ENCODE assay signal across 20 cellular contexts in genomic region chr2:15582645-15583340, GRCh38. TPM values are rescaled to one million over a fixed set of nuclear protein-coding genes. Genes with fewer than 3 reads are reported as not detected.
DNase-seq lines count a peak whose midpoint lies in the region; ATAC-seq and TF ChIP-seq lines count a peak whose summit lies in the region.
"Had no signal": no experiment of that assay in that cellular context is flagged by ENCODE, and none has a peak within 500 bp of the region (broad histone marks: within the 10 kb centered on the region; RNA-seq: fewer than 3 reads in every experiment).

No MANE protein-coding gene starts in this region.

- intact Hi-C loops in activated B cell treated with CpG ODN at 0.5 μM for 24 hours (cut with micrococcal nuclease), result no loop called here

- POLR2A ChIA-PET in activated B cell treated with CpG ODN at 0.5 μM for 24 hours (lab: Charles Lee), result no interaction called here

- no peaks in the 10 kb centered on the region for H3K9me3 Mint-ChIP-seq in activated B cell treated with CpG ODN at 0.5 μM for 24 hours
- H3K9me3 Mint-ChIP-seq in stimulated activated memory B cell treated with anti-CD40 and anti-IgM and Interleukin-4, amounts not matched to agents 10 μg/mL and 1 μg/mL and 100 μg/mL, for 72 hours, result no peaks in the 10 kb centered on the region

- CTCF ChIA-PET in activated B cell treated with CpG ODN at 0.5 μM for 24 hours (lab: Charles Lee), result no interaction called here

- H3K27ac Mint-ChIP-seq in activated B cell treated with CpG ODN at 0.5 μM for 24 hours, result peak overlapping the region; percentile 9
- H3K27ac Mint-ChIP-seq in stimulated activated memory B cell treated with anti-CD40 and anti-IgM and Interleukin-4, amounts not matched to agents 10 μg/mL and 1 μg/mL and 100 μg/mL, for 72 hours, result no peak overlapping the region

- peaks cover 8% of the 10 kb centered on the region for H3K27me3 Mint-ChIP-seq in activated B cell treated with CpG ODN at 0.5 μM for 24 hours
- no peaks in the 10 kb centered on the region for H3K27me3 Mint-ChIP-seq in stimulated activated memory B cell treated with anti-CD40 and anti-IgM and Interleukin-4, amounts not matched to agents 10 μg/mL and 1 μg/mL and 100 μg/mL, for 72 hours

- H3K36me3 Mint-ChIP-seq in activated B cell treated with CpG ODN at 0.5 μM for 24 hours (ENCODE audit: low read depth), result no peaks in the 10 kb centered on the region
- no peaks in the 10 kb centered on the region for H3K36me3 Mint-ChIP-seq in stimulated activated memory B cell treated with anti-CD40 and anti-IgM and Interleukin-4, amounts not matched to agents 10 μg/mL and 1 μg/mL and 100 μg/mL, for 72 hours

- H3K4me3 Mint-ChIP-seq in activated B cell treated with CpG ODN at 0.5 μM for 24 hours, result peak overlapping the region; percentile 36
- peak overlapping the region; percentile 46 for H3K4me3 Mint-ChIP-seq in stimulated activated memory B cell treated with anti-CD40 and anti-IgM and Interleukin-4, amounts not matched to agents 10 μg/mL and 1 μg/mL and 100 μg/mL, for 72 hours

- TF ChIP-seq CTCF in activated B cell treated with CpG ODN at 0.5 μM for 24 hours (IDR thresholded peaks at IDR 0.05), result no peak

- DNase-seq in activated B cell treated with CpG ODN at 0.5 μM for 24 hours (no peak), NCI-H2029 treated with DMSO at 0.1 percent for 48 hours (lab: John Stamatoyannopoulos, UW) (no peak), HPDE6-E6E7 (ENCODE audit: extremely low spot score) (no peak)
- DNase-seq: activated CD4-positive, CD25-positive, alpha-beta regulatory T cell treated with anti-CD3 and anti-CD28 coated beads, Interleukin-2, amount 50 U/mL, for 72 hours; activated naive CD4-positive, alpha-beta T cell treated with Interleukin-2 at 50 U/mL for 16 hours; activated T-cell treated with anti-CD3 and anti-CD28 coated beads, Interleukin-2, amount 50 U/mL, for 1 hour; amygdala; DMS79 treated with DMSO at 0.1 percent for 48 hours; MM.1S; NCI-H1694 treated with DMSO at 0.1 percent for 48 hours; ovary; Right ventricle myocardium superior; stimulated activated CD4-positive, alpha-beta T cell treated with anti-CD3 and anti-CD28 coated beads, Interleukin-4, amount 100 ng/mL, for 24 hours; stimulated activated naive CD8-positive, alpha-beta T cell treated with anti-CD3 and anti-CD28 coated beads, Interleukin-15, Interleukin-2, amounts not matched to agents 100 U/mL and 50 U/mL, for 24 hours; SW 1271 had no signal

- peaks cover 13% of the 10 kb centered on the region for H3K4me1 Mint-ChIP-seq in activated B cell treated with CpG ODN at 0.5 μM for 24 hours
- peaks cover 17% of the 10 kb centered on the region for H3K4me1 Mint-ChIP-seq in stimulated activated memory B cell treated with anti-CD40 and anti-IgM and Interleukin-4, amounts not matched to agents 10 μg/mL and 1 μg/mL and 100 μg/mL, for 72 hours

- ATAC-seq in GM18867 (IDR thresholded peaks at IDR 0.05; ENCODE audit: unreplicated experiment) (peak; percentile 68), HG03103 (IDR thresholded peaks at IDR 0.05; ENCODE audit: low read depth, unreplicated experiment) (peak; percentile 59), activated B cell treated with CpG ODN at 0.5 μM for 24 hours (ENCODE audit: low read depth) (no peak), HG02571 (IDR thresholded peaks at IDR 0.05; ENCODE audit: unreplicated experiment) (no peak)
- ATAC-seq in stimulated activated memory B cell treated with anti-CD40 and anti-IgM and Interleukin-4, amounts not matched to agents 10 μg/mL and 1 μg/mL and 100 μg/mL, for 72 hours, result no peak
- ATAC-seq: K562; stimulated activated naive CD8-positive, alpha-beta T cell treated with anti-CD3 and anti-CD28 coated beads, Interleukin-15, Interleukin-2, amounts not matched to agents 100 U/mL and 50 U/mL, for 24 hours had no signal

RNA-seq across cellular contexts. Expression of gene DDX1, which starts 8.9 kb away (rescaled TPM):
- 72.4 and 74.4 TPM in 2 replicates for total RNA-seq in activated B cell treated with CpG ODN at 0.5 μM for 24 hours

RNA-seq across cellular contexts. Expression of gene NBAS, which starts 21.7 kb away (rescaled TPM):
- total RNA-seq in activated B cell treated with CpG ODN at 0.5 μM for 24 hours, result 39.1 and 40.1 TPM in 2 replicates

Comparison
In these comparisons a context has a peak if more than half of its experiments do, and no peak if none do; other contexts are left out.
1. ATAC-seq: peak in GM18867 (single experiment) and HG03103 (single experiment); none in activated B cell treated with CpG ODN at 0.5 μM for 24 hours (single experiment), stimulated activated memory B cell treated with anti-CD40 and anti-IgM and Interleukin-4, amounts not matched to agents 10 μg/mL and 1 μg/mL and 100 μg/mL, for 72 hours (single experiment) and HG02571 (single experiment).